In the genomic region with DNA sequence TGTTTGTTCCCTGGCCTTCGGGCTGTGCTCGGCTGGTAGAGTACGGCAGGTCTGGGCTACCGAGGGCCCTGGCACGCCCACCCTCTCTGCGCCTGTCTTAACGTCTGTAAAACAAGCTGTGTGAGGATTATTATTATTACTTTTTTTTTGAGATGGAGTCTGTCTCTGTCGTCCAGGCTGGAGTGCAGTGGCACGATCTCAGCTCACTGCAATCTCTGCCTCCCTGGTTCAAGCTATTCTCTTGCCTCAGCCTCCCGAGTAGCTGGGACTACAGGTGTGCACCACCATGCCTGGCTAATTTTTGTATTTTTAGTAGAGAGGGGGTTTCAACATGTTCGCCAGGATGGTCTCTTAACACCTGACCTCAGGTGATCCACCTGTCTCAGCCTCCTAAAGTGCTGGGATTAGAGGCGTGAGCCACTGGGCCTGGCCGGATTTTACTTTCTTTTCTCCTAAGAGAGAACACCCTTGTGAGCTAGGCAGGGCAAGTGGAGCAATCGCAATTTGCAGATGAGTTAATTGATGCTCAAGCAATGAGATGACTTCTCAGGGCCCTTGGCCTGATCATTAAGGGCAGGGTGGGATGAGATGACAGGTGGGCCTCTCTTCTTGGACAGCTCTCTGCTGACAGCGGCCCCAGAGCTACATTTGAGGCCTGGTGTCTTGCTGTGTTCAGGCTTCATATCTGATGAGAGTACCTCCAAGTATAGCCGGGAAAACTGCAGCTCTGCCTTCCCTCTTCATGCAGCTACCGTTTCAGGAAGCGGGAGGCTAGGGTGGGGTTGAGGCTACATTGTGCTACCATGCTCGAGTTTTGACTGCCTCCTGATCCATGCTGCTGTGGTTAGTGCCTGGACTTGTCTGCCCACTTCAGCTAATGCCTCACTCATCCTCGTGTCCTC, we compare ENCODE assay signal across 2 cellular contexts.
A peak's percentile ranks its signal among the peaks of the same experiment; 100 is the strongest.
TF ChIP-seq lines count a peak whose summit lies in the region.

No MANE protein-coding gene starts in this region.

TF ChIP-seq in K562, 482 proteins besides CTCF, POLR2A, EP300 and RAD21 (continued from another document and continues in another):
- TF ChIP-seq SMARCE1 (IDR thresholded peaks at IDR 0.05) = 0 out of 2 replicates have a peak, but pooled peaks have one; percentile 38
- peak; percentile 43 to 69 for TF ChIP-seq NRF1 (conservative IDR thresholded peaks at IDR 0.05 in 1 of 2, IDR thresholded peaks at IDR 0.05 in 1 of 2)
- TF ChIP-seq, protein P1, sequence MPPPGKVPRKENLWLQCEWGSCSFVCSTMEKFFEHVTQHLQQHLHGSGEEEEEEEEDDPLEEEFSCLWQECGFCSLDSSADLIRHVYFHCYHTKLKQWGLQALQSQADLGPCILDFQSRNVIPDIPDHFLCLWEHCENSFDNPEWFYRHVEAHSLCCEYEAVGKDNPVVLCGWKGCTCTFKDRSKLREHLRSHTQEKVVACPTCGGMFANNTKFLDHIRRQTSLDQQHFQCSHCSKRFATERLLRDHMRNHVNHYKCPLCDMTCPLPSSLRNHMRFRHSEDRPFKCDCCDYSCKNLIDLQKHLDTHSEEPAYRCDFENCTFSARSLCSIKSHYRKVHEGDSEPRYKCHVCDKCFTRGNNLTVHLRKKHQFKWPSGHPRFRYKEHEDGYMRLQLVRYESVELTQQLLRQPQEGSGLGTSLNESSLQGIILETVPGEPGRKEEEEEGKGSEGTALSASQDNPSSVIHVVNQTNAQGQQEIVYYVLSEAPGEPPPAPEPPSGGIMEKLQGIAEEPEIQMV (tag; conservative IDR thresholded peaks at IDR 0.05; ENCODE audit: low read depth) = no peak
- TF ChIP-seq MIER1 (IDR thresholded peaks at IDR 0.05; ENCODE audit: low read depth) = peak; percentile 61; the same call in 1 of the 2 replicates
- no peak for TF ChIP-seq CBX3 (IDR thresholded peaks at IDR 0.05; ENCODE audit: borderline replicate concordance in 1 of 2, low read length in 2 of 2)
- TF ChIP-seq SRF (CRISPR knock-in tag; IDR thresholded peaks at IDR 0.05) = peak in 1 of 2 experiments; percentile 77; a peak in 1 of 4 replicates
- peak; percentile 46 to 48; a peak in 2 of 4 replicates for TF ChIP-seq TRIM24 (IDR thresholded peaks at IDR 0.05)
- TF ChIP-seq, protein P2, sequence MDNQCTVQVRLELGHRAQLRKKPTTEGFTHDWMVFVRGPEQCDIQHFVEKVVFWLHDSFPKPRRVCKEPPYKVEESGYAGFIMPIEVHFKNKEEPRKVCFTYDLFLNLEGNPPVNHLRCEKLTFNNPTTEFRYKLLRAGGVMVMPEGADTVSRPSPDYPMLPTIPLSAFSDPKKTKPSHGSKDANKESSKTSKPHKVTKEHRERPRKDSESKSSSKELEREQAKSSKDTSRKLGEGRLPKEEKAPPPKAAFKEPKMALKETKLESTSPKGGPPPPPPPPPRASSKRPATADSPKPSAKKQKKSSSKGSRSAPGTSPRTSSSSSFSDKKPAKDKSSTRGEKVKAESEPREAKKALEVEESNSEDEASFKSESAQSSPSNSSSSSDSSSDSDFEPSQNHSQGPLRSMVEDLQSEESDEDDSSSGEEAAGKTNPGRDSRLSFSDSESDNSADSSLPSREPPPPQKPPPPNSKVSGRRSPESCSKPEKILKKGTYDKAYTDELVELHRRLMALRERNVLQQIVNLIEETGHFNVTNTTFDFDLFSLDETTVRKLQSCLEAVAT (IDR thresholded peaks at IDR 0.05) = peak in 1 of 2 experiments; percentile 68; a peak in 1 of 4 replicates
- TF ChIP-seq BRCA1 (IDR thresholded peaks at IDR 0.05) = no peak
- no peak for TF ChIP-seq BRCA1 (CRISPR knock-in tag; IDR thresholded peaks at IDR 0.05)
- TF ChIP-seq, protein P3, sequence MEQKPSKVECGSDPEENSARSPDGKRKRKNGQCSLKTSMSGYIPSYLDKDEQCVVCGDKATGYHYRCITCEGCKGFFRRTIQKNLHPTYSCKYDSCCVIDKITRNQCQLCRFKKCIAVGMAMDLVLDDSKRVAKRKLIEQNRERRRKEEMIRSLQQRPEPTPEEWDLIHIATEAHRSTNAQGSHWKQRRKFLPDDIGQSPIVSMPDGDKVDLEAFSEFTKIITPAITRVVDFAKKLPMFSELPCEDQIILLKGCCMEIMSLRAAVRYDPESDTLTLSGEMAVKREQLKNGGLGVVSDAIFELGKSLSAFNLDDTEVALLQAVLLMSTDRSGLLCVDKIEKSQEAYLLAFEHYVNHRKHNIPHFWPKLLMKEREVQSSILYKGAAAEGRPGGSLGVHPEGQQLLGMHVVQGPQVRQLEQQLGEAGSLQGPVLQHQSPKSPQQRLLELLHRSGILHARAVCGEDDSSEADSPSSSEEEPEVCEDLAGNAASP (IDR thresholded peaks at IDR 0.05) = no peak
- peak; percentile 66; the same call in 1 of the 2 replicates for TF ChIP-seq PHB (CRISPR knock-in tag; IDR thresholded peaks at IDR 0.05)
- peak; percentile 5; the same call in 1 of the 2 replicates for TF ChIP-seq ZNF589 (CRISPR knock-in tag; IDR thresholded peaks at IDR 0.05; ENCODE audit: low read depth)
- TF ChIP-seq BRD9 (IDR thresholded peaks at IDR 0.05; ENCODE audit: low read depth, partially characterized antibody) = peak; percentile 72
- TF ChIP-seq ZNF146 (CRISPR knock-in tag; IDR thresholded peaks at IDR 0.05; ENCODE audit: unreplicated experiment) = no peak
- no peak for TF ChIP-seq ZNF184 (CRISPR knock-in tag; IDR thresholded peaks at IDR 0.05)
- TF ChIP-seq TEAD2 (tag; IDR thresholded peaks at IDR 0.05) = no peak
- no peak for TF ChIP-seq ADNP (tag; IDR thresholded peaks at IDR 0.05)
- TF ChIP-seq BCOR (IDR thresholded peaks at IDR 0.05) = peak; percentile 87; the same call in 1 of the 2 replicates
- peak; percentile 59; the same call in 1 of the 2 replicates for TF ChIP-seq TRIM28 (IDR thresholded peaks at IDR 0.05)
- TF ChIP-seq, protein P4, sequence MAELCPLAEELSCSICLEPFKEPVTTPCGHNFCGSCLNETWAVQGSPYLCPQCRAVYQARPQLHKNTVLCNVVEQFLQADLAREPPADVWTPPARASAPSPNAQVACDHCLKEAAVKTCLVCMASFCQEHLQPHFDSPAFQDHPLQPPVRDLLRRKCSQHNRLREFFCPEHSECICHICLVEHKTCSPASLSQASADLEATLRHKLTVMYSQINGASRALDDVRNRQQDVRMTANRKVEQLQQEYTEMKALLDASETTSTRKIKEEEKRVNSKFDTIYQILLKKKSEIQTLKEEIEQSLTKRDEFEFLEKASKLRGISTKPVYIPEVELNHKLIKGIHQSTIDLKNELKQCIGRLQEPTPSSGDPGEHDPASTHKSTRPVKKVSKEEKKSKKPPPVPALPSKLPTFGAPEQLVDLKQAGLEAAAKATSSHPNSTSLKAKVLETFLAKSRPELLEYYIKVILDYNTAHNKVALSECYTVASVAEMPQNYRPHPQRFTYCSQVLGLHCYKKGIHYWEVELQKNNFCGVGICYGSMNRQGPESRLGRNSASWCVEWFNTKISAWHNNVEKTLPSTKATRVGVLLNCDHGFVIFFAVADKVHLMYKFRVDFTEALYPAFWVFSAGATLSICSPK (IDR thresholded peaks at IDR 0.05; ENCODE audit: borderline replicate concordance) = 0 out of 2 replicates have a peak, but pooled peaks have one; percentile 27

TF ChIP-seq in HepG2, 621 proteins besides CTCF, POLR2A, EP300 and RAD21 (continued from another document):
- TF ChIP-seq, protein P5, sequence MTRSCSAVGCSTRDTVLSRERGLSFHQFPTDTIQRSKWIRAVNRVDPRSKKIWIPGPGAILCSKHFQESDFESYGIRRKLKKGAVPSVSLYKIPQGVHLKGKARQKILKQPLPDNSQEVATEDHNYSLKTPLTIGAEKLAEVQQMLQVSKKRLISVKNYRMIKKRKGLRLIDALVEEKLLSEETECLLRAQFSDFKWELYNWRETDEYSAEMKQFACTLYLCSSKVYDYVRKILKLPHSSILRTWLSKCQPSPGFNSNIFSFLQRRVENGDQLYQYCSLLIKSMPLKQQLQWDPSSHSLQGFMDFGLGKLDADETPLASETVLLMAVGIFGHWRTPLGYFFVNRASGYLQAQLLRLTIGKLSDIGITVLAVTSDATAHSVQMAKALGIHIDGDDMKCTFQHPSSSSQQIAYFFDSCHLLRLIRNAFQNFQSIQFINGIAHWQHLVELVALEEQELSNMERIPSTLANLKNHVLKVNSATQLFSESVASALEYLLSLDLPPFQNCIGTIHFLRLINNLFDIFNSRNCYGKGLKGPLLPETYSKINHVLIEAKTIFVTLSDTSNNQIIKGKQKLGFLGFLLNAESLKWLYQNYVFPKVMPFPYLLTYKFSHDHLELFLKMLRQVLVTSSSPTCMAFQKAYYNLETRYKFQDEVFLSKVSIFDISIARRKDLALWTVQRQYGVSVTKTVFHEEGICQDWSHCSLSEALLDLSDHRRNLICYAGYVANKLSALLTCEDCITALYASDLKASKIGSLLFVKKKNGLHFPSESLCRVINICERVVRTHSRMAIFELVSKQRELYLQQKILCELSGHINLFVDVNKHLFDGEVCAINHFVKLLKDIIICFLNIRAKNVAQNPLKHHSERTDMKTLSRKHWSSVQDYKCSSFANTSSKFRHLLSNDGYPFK (CRISPR knock-in tag; IDR thresholded peaks at IDR 0.05; ENCODE audit: borderline replicate concordance) = 0 out of 2 replicates have a peak, but pooled peaks have one; percentile 8
